ENCODE assay signal across 8 cellular contexts in the genomic region with DNA sequence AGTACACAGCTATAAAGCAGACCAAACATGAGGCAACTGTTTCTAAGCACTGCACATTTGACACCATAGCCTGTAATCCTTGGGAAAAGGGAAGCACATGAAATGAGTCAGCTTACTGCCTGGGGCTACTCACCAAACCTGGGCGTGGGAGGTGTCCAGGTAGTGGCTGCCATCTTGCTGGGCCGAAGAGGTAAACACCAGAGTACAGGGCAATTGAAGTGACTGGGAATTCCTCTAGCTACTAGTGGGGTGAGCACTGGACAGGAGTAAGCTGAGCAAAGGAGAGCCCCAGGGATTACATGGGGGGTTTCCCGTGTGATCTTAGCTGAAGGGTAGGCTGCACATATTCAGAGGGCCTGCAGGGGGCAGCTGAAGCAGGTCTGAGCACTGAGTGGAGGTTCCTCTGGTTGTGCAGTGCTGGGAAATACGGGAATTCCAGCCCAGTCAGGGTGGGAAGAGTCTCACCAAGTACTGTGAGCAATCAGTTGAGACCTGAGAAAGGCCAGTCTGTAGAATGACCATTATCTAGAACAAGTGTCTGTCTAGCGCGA.
DNase-seq lines count a peak whose midpoint lies in the region; ATAC-seq, FAIRE-seq and TF ChIP-seq lines count a peak whose summit lies in the region.

No MANE protein-coding gene starts in this region.

- no peak for TF ChIP-seq POLR2A in HCT116 (IDR thresholded peaks at IDR 0.05; ENCODE audit: borderline replicate concordance, extremely low read depth, insufficient read depth, insufficient read length)

- CTCF ChIA-PET in GM10248 (lab: Yijun Ruan, JAX) (interaction anchor here (0.6 to 3.4 kb wide), 14 partner anchors 9 to 660 kb away, joined by 3 to 20 read pairs (median 4); no protein-coding TSS in a partner anchor), HCT116 (lab: Charles Lee) (interaction anchor here (1.0 to 3.3 kb wide), 5 partner anchors 10 to 18 kb away, joined by 3 to 26 read pairs (median 3); no protein-coding TSS in a partner anchor)

- intact Hi-C loops in HCT116 (cut with micrococcal nuclease), result no loop called here

- ATAC-seq in HCT116 (peak; percentile 95), GM21723 (IDR thresholded peaks at IDR 0.05; ENCODE audit: unreplicated experiment) (no peak)

- H2AFZ ChIP-seq in HCT116 (ENCODE audit: low read depth, low read length, poor library complexity, severe bottlenecking), result peak overlapping the region; percentile 73
- no peak overlapping the region for H2AFZ ChIP-seq in hepatocyte

- TF ChIP-seq RAD21 in HCT116 (IDR thresholded peaks at IDR 0.05; ENCODE audit: low read depth), result peak; percentile 24; the same call in 1 of the 2 replicates

- no peaks in the 10 kb centered on the region for H3K36me3 ChIP-seq in HCT116 (ENCODE audit: control insufficient read depth in 1 of 2, insufficient read depth in 2 of 2, low read length in 2 of 2)
- no peaks in the 10 kb centered on the region for H3K36me3 ChIP-seq in hepatocyte (replicated peaks; ENCODE audit: insufficient read depth, low read depth)

- no peak overlapping the region for H3K4me3 ChIP-seq in HCT116 (replicated peaks in 1 of 2; ENCODE audit: low read depth in 1 of 2, low read length in 2 of 2)
- H3K4me3 ChIP-seq in hepatocyte, result no peak overlapping the region

- TF ChIP-seq CTCF in GM10248 (IDR thresholded peaks at IDR 0.05; ENCODE audit: control extremely low read depth, extremely low read depth, low read depth, missing control alignments), result peak; percentile 23
- peak; percentile 28 to 76 (median 67); a peak in 5 of 6 replicates for TF ChIP-seq CTCF in HCT116 (IDR thresholded peaks at IDR 0.05 in 2 of 3, conservative IDR thresholded peaks at IDR 0.05 in 1 of 3; ENCODE audit: borderline replicate concordance in 1 of 3, insufficient read depth in 1 of 3, low read depth in 2 of 3, low read length in 2 of 3)
- peak; percentile 14 for TF ChIP-seq CTCF in hepatocyte (IDR thresholded peaks at IDR 0.05; ENCODE audit: poor library complexity)

- no peaks in the 10 kb centered on the region for H3K9me3 ChIP-seq in HCT116 (ENCODE audit: control insufficient read depth in 1 of 2, insufficient read depth in 1 of 2, low read depth in 1 of 2, low read length in 2 of 2)
- no peaks in the 10 kb centered on the region for H3K9me3 ChIP-seq in hepatocyte (ENCODE audit: low read depth)

- H3K4me1 ChIP-seq in HCT116 (ENCODE audit: control insufficient read depth in 1 of 2, insufficient read depth in 2 of 2, low read length in 2 of 2), result peaks cover 10 to 17% of the 10 kb centered on the region in 2 experiments
- no peaks in the 10 kb centered on the region for H3K4me1 ChIP-seq in hepatocyte (ENCODE audit: insufficient read depth)

- RAD21 ChIA-PET in HCT116 (lab: Charles Lee; ENCODE audit: low non-redundant PET in 1 of 2, low total read pairs in 2 of 2, uncharacterized antibody in 2 of 2, unreplicated experiment in 2 of 2), result no interaction called here

- 80% methylated on average over 6 of the region's 6 CpGs for WGBS in hepatocyte (ENCODE audit: low lambda C conversion rate, missing lambda C conversion rate)

- POLR2A ChIA-PET in GM10248 (lab: Yijun Ruan, JAX) (interaction anchor here (0.6 kb wide), 1 partner anchor 11 kb away, joined by 6 read pairs; no protein-coding TSS in a partner anchor), HCT116 (lab: Charles Lee) (no interaction called here)

- no TSS peak for BruUV-seq in HCT116 (replicated peaks; lab: Mats Ljungman, UMichigan)

- no peak for FAIRE-seq in RCC 7860 (lab: Jason Lieb, UNC)

- H3K27me3 ChIP-seq in HCT116 (ENCODE audit: insufficient read depth, low read length) (peaks cover 6% of the 10 kb centered on the region; the same call in 1 of the 2 replicates), hepatocyte (no peaks in the 10 kb centered on the region)

- H3K79me2 ChIP-seq in HCT116 (ENCODE audit: insufficient read depth, low read length) (no peaks in the 10 kb centered on the region), hepatocyte (no peaks in the 10 kb centered on the region)

- H3K27ac ChIP-seq in HCT116 (ENCODE audit: low read depth, low read length) (no peak overlapping the region), hepatocyte (no peak overlapping the region)

- H3K9ac ChIP-seq in HCT116 (ENCODE audit: low read length), result no peak overlapping the region

- H3K9me2 ChIP-seq in HCT116 (ENCODE audit: insufficient read depth) (no peaks in the 10 kb centered on the region), hepatocyte (replicated peaks; ENCODE audit: insufficient read depth) (no peaks in the 10 kb centered on the region)

- H3K4me2 ChIP-seq in HCT116 (ENCODE audit: low read length) (peak overlapping the region; percentile 47), hepatocyte (no peak overlapping the region)

- DNase-seq in GM10248 (ENCODE audit: extremely low spot score) (peak; percentile 47), HCT116 (ENCODE audit: low read depth, low spot score) (peak; percentile 24), RCC 7860 (ENCODE audit: low spot score) (peak; percentile 16), hepatocyte (ENCODE audit: low spot score) (no peak), NCI-H345 treated with DMSO at 0.1 percent for 48 hours (lab: John Stamatoyannopoulos, UW; ENCODE audit: unreplicated experiment) (no peak), NCI-H146 (lab: John Stamatoyannopoulos, UW) (no peak)
- DNase-seq in stimulated activated CD4-positive, alpha-beta T cell treated with anti-CD3 and anti-CD28 coated beads, Interleukin-4, amount 100 ng/mL, for 4 hours, result no peak

- H4K20me1 ChIP-seq in HCT116 (ENCODE audit: insufficient read depth) (no peaks in the 10 kb centered on the region), hepatocyte (ENCODE audit: insufficient read depth, poor library complexity, severe bottlenecking) (no peaks in the 10 kb centered on the region)

TF ChIP-seq in HCT116, 20 proteins besides CTCF, POLR2A, EP300 and RAD21:
- 0 out of 2 replicates have a peak, but pooled peaks have one; percentile 19 for TF ChIP-seq JUND (IDR thresholded peaks at IDR 0.05)
- TF ChIP-seq ELF1 (IDR thresholded peaks at IDR 0.05; ENCODE audit: borderline replicate concordance, low read depth), result no peak
- no peak for TF ChIP-seq EZH2phosphoT487 (IDR thresholded peaks at IDR 0.05; ENCODE audit: borderline replicate concordance)

Comparison
In these comparisons a context has a peak if more than half of its experiments do, and no peak if none do; other contexts are left out.
1. DNase-seq: peak in GM10248 (single experiment), HCT116 (single experiment) and RCC 7860 (single experiment); none in hepatocyte (single experiment), NCI-H345 treated with DMSO at 0.1 percent for 48 hours (single experiment), NCI-H146 (single experiment) and stimulated activated CD4-positive, alpha-beta T cell treated with anti-CD3 and anti-CD28 coated beads, Interleukin-4, amount 100 ng/mL, for 4 hours (0 of 2).
2. CTCF ChIP-seq: peak in every context shown above with its lines; median percentile 67 in HCT116; 23 in GM10248; 14 in hepatocyte.